Comparison of ENCODE assay signal across 1 cellular context in genomic region chr15:89106200-89106599, GRCh38.
TF ChIP-seq lines count a peak whose summit lies in the region.

No MANE protein-coding gene starts in this region.

TF ChIP-seq in A549, 52 proteins besides CTCF, POLR2A, EP300 and RAD21 (continued from another document):
- TF ChIP-seq, protein P1, sequence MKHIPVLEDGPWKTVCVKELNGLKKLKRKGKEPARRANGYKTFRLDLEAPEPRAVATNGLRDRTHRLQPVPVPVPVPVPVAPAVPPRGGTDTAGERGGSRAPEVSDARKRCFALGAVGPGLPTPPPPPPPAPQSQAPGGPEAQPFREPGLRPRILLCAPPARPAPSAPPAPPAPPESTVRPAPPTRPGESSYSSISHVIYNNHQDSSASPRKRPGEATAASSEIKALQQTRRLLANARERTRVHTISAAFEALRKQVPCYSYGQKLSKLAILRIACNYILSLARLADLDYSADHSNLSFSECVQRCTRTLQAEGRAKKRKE (CRISPR knock-in tag; IDR thresholded peaks at IDR 0.05; ENCODE audit: low read depth) = no peak
- TF ChIP-seq ZFP36 (IDR thresholded peaks at IDR 0.05; ENCODE audit: borderline replicate concordance, partially characterized antibody) = no peak
- TF ChIP-seq CBX2 (IDR thresholded peaks at IDR 0.05; ENCODE audit: borderline replicate concordance, low read depth) = no peak
- TF ChIP-seq RNF2 (IDR thresholded peaks at IDR 0.05; ENCODE audit: borderline replicate concordance, low read depth) = no peak
- TF ChIP-seq HEYL (CRISPR knock-in tag; IDR thresholded peaks at IDR 0.05) = no peak
- TF ChIP-seq KDM5A (IDR thresholded peaks at IDR 0.05) = no peak
- no peak for TF ChIP-seq JUN (IDR thresholded peaks at IDR 0.05)
- no peak for TF ChIP-seq EHF (CRISPR knock-in tag; IDR thresholded peaks at IDR 0.05)
- TF ChIP-seq MAZ (IDR thresholded peaks at IDR 0.05; ENCODE audit: borderline replicate concordance, low read depth, low read length) = no peak
TF ChIP-seq in A549: peak in this region for 0.
